ENCODE assay signal across 1 cellular context in genomic region chr11:70580036-70580805, GRCh38.
TF ChIP-seq lines count a peak whose summit lies in the region.

No MANE protein-coding gene starts in this region.

TF ChIP-seq in A549, 52 proteins besides CTCF, POLR2A, EP300 and RAD21 (continued from another document):
- TF ChIP-seq, protein P1, sequence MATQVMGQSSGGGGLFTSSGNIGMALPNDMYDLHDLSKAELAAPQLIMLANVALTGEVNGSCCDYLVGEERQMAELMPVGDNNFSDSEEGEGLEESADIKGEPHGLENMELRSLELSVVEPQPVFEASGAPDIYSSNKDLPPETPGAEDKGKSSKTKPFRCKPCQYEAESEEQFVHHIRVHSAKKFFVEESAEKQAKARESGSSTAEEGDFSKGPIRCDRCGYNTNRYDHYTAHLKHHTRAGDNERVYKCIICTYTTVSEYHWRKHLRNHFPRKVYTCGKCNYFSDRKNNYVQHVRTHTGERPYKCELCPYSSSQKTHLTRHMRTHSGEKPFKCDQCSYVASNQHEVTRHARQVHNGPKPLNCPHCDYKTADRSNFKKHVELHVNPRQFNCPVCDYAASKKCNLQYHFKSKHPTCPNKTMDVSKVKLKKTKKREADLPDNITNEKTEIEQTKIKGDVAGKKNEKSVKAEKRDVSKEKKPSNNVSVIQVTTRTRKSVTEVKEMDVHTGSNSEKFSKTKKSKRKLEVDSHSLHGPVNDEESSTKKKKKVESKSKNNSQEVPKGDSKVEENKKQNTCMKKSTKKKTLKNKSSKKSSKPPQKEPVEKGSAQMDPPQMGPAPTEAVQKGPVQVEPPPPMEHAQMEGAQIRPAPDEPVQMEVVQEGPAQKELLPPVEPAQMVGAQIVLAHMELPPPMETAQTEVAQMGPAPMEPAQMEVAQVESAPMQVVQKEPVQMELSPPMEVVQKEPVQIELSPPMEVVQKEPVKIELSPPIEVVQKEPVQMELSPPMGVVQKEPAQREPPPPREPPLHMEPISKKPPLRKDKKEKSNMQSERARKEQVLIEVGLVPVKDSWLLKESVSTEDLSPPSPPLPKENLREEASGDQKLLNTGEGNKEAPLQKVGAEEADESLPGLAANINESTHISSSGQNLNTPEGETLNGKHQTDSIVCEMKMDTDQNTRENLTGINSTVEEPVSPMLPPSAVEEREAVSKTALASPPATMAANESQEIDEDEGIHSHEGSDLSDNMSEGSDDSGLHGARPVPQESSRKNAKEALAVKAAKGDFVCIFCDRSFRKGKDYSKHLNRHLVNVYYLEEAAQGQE (IDR thresholded peaks at IDR 0.05): peak; percentile 79
- no peak for TF ChIP-seq EHMT2 (IDR thresholded peaks at IDR 0.05; ENCODE audit: low read depth)
